1 cellular context compared by ENCODE assay signal in the genomic region with DNA sequence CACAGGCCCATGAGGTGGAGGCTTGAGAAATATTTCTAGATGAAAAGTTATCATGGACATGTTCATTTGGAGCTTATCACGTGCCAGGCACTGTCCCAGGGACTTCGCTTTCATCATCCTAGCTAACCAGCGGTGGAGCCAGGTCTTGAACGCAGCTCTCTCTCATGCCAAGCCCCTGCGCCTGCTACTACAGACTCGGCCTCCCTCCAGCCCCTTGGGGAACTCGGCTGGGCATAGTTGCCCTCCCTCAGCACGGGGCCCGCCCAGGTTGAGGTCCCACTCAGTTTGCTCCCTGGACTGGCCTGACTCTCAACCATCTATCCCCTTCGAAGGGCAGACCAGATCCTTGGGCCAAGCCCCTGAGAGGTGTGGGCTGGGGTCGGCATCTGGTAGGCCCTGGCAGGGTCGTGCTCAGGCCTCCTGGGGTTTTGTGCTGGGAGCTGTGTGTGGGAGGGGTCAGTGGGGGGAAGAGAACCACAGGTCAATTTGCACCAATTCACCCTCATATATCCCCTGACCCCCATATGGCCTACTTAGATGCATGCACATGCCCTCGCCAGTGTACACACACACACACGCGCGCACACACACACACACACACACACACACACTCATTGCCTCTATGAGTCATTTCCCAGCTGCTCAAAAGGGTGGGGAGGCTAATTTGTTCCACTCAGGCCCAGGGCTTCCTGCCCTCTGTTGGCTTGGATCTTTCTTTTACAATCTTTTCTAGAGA.
TF ChIP-seq lines count a peak whose summit lies in the region.

No MANE protein-coding gene starts in this region.

TF ChIP-seq in K562, 482 proteins besides CTCF, POLR2A, EP300 and RAD21 (continued from another document and continues in another):
- TF ChIP-seq, protein P1, sequence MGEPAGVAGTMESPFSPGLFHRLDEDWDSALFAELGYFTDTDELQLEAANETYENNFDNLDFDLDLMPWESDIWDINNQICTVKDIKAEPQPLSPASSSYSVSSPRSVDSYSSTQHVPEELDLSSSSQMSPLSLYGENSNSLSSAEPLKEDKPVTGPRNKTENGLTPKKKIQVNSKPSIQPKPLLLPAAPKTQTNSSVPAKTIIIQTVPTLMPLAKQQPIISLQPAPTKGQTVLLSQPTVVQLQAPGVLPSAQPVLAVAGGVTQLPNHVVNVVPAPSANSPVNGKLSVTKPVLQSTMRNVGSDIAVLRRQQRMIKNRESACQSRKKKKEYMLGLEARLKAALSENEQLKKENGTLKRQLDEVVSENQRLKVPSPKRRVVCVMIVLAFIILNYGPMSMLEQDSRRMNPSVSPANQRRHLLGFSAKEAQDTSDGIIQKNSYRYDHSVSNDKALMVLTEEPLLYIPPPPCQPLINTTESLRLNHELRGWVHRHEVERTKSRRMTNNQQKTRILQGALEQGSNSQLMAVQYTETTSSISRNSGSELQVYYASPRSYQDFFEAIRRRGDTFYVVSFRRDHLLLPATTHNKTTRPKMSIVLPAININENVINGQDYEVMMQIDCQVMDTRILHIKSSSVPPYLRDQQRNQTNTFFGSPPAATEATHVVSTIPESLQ (CRISPR knock-in tag; IDR thresholded peaks at IDR 0.05): no peak
- no peak for TF ChIP-seq PHB2 (IDR thresholded peaks at IDR 0.05; ENCODE audit: low read depth)
- no peak for TF ChIP-seq ZNF165 (CRISPR knock-in tag; IDR thresholded peaks at IDR 0.05; ENCODE audit: borderline replicate concordance)
- TF ChIP-seq ZNF347 (CRISPR knock-in tag; IDR thresholded peaks at IDR 0.05; ENCODE audit: low read depth): no peak
- TF ChIP-seq BCOR (IDR thresholded peaks at IDR 0.05): no peak
- TF ChIP-seq RFX7 (CRISPR knock-in tag; IDR thresholded peaks at IDR 0.05): no peak
- TF ChIP-seq KDM1A (IDR thresholded peaks at IDR 0.05): peak in 1 of 2 experiments; percentile 67; a peak in 2 of 4 replicates
- TF ChIP-seq FOXA3 (CRISPR knock-in tag; conservative IDR thresholded peaks at IDR 0.05 in 1 of 2, IDR thresholded peaks at IDR 0.05 in 1 of 2): 0 out of 4 replicates have a peak, but pooled peaks of 1 of the 2 experiments have one; percentile 20
- TF ChIP-seq ZFX (CRISPR knock-in tag; IDR thresholded peaks at IDR 0.05): peak; percentile 20; the same call in 1 of the 2 replicates
- no peak for TF ChIP-seq ZNF766 (CRISPR knock-in tag; conservative IDR thresholded peaks at IDR 0.05)
- TF ChIP-seq MYC (IDR thresholded peaks at IDR 0.05; ENCODE audit: low read depth, low read length): peak; percentile 20; the same call in 1 of the 2 replicates
- no peak for TF ChIP-seq MYC (CRISPR knock-in tag; IDR thresholded peaks at IDR 0.05; ENCODE audit: borderline replicate concordance, low read depth)
- TF ChIP-seq, protein P2, sequence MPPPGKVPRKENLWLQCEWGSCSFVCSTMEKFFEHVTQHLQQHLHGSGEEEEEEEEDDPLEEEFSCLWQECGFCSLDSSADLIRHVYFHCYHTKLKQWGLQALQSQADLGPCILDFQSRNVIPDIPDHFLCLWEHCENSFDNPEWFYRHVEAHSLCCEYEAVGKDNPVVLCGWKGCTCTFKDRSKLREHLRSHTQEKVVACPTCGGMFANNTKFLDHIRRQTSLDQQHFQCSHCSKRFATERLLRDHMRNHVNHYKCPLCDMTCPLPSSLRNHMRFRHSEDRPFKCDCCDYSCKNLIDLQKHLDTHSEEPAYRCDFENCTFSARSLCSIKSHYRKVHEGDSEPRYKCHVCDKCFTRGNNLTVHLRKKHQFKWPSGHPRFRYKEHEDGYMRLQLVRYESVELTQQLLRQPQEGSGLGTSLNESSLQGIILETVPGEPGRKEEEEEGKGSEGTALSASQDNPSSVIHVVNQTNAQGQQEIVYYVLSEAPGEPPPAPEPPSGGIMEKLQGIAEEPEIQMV (tag; conservative IDR thresholded peaks at IDR 0.05; ENCODE audit: low read depth): no peak
- peak in 1 of 2 experiments; percentile 50; a peak in 1 of 4 replicates for TF ChIP-seq HDAC1 (IDR thresholded peaks at IDR 0.05)
- no peak for TF ChIP-seq NR2C1 (IDR thresholded peaks at IDR 0.05)
- no peak for TF ChIP-seq NR2C1 (tag; IDR thresholded peaks at IDR 0.05)
- TF ChIP-seq ZFP30 (CRISPR knock-in tag; IDR thresholded peaks at IDR 0.05; ENCODE audit: borderline replicate concordance): no peak
- TF ChIP-seq POLR2AphosphoS2 (IDR thresholded peaks at IDR 0.05; ENCODE audit: low read length): no peak
- TF ChIP-seq TBL1XR1 (IDR thresholded peaks at IDR 0.05; ENCODE audit: low read length in 2 of 2): no peak
- TF ChIP-seq, protein P3, sequence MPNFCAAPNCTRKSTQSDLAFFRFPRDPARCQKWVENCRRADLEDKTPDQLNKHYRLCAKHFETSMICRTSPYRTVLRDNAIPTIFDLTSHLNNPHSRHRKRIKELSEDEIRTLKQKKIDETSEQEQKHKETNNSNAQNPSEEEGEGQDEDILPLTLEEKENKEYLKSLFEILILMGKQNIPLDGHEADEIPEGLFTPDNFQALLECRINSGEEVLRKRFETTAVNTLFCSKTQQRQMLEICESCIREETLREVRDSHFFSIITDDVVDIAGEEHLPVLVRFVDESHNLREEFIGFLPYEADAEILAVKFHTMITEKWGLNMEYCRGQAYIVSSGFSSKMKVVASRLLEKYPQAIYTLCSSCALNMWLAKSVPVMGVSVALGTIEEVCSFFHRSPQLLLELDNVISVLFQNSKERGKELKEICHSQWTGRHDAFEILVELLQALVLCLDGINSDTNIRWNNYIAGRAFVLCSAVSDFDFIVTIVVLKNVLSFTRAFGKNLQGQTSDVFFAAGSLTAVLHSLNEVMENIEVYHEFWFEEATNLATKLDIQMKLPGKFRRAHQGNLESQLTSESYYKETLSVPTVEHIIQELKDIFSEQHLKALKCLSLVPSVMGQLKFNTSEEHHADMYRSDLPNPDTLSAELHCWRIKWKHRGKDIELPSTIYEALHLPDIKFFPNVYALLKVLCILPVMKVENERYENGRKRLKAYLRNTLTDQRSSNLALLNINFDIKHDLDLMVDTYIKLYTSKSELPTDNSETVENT (CRISPR knock-in tag; IDR thresholded peaks at IDR 0.05): no peak
- TF ChIP-seq ZNF41 (CRISPR knock-in tag; conservative IDR thresholded peaks at IDR 0.05): no peak
- TF ChIP-seq CHD4 (IDR thresholded peaks at IDR 0.05; ENCODE audit: insufficient read depth, insufficient replicate concordance, low read depth, low read length, poor library complexity, severe bottlenecking): no peak
- peak; percentile 85 for TF ChIP-seq SMARCE1 (IDR thresholded peaks at IDR 0.05)
- TF ChIP-seq MTA3 (IDR thresholded peaks at IDR 0.05; ENCODE audit: borderline replicate concordance): 0 out of 2 replicates have a peak, but pooled peaks have one; percentile 23
- no peak for TF ChIP-seq CBX2 (IDR thresholded peaks at IDR 0.05; ENCODE audit: insufficient read depth, low read length, poor library complexity, severe bottlenecking)
- TF ChIP-seq MNT (conservative IDR thresholded peaks at IDR 0.05): 0 out of 4 replicates have a peak, but pooled peaks of 1 of the 2 experiments have one; percentile 53
- TF ChIP-seq CHCHD3 (CRISPR knock-in tag; IDR thresholded peaks at IDR 0.05): no peak
- TF ChIP-seq NRF1 (conservative IDR thresholded peaks at IDR 0.05 in 1 of 2, IDR thresholded peaks at IDR 0.05 in 1 of 2): peak; percentile 86 to 88
- peak; percentile 99 for TF ChIP-seq JUND (IDR thresholded peaks at IDR 0.05; ENCODE audit: borderline replicate concordance, low read depth, low read length)
- TF ChIP-seq JUND (tag; IDR thresholded peaks at IDR 0.05; ENCODE audit: borderline replicate concordance, low read depth, low read length): peak; percentile 99
- TF ChIP-seq, protein P4, sequence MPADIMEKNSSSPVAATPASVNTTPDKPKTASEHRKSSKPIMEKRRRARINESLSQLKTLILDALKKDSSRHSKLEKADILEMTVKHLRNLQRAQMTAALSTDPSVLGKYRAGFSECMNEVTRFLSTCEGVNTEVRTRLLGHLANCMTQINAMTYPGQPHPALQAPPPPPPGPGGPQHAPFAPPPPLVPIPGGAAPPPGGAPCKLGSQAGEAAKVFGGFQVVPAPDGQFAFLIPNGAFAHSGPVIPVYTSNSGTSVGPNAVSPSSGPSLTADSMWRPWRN (IDR thresholded peaks at IDR 0.05; ENCODE audit: low read depth): no peak
- TF ChIP-seq DEAF1 (CRISPR knock-in tag; IDR thresholded peaks at IDR 0.05): no peak
- no peak for TF ChIP-seq NFIX (CRISPR knock-in tag; IDR thresholded peaks at IDR 0.05; ENCODE audit: low read depth)
- no peak for TF ChIP-seq RBM25 (IDR thresholded peaks at IDR 0.05; ENCODE audit: low read depth, low read length, severe bottlenecking)
- 0 out of 2 replicates have a peak, but pooled peaks have one; percentile 43 for TF ChIP-seq THRB (CRISPR knock-in tag; conservative IDR thresholded peaks at IDR 0.05)
- TF ChIP-seq ARID1B (IDR thresholded peaks at IDR 0.05): peak; percentile 85
- TF ChIP-seq SIN3B (IDR thresholded peaks at IDR 0.05; ENCODE audit: low read depth): no peak
- TF ChIP-seq ZNF232 (CRISPR knock-in tag; IDR thresholded peaks at IDR 0.05): no peak
- TF ChIP-seq ZNF354B (CRISPR knock-in tag; IDR thresholded peaks at IDR 0.05): no peak
- peak; percentile 53; the same call in 1 of the 2 replicates for TF ChIP-seq SMARCC2 (IDR thresholded peaks at IDR 0.05; ENCODE audit: low read depth)
- no peak for TF ChIP-seq POLR3A (IDR thresholded peaks at IDR 0.05; ENCODE audit: borderline replicate concordance, extremely low read depth, insufficient read depth, insufficient read length)
- TF ChIP-seq, protein P5, sequence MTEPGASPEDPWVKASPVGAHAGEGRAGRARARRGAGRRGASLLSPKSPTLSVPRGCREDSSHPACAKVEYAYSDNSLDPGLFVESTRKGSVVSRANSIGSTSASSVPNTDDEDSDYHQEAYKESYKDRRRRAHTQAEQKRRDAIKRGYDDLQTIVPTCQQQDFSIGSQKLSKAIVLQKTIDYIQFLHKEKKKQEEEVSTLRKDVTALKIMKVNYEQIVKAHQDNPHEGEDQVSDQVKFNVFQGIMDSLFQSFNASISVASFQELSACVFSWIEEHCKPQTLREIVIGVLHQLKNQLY (CRISPR knock-in tag; conservative IDR thresholded peaks at IDR 0.05): no peak
- TF ChIP-seq ESRRB (CRISPR knock-in tag; IDR thresholded peaks at IDR 0.05; ENCODE audit: borderline replicate concordance): no peak
- no peak for TF ChIP-seq HMG20A (CRISPR knock-in tag; conservative IDR thresholded peaks at IDR 0.05)
- no peak for TF ChIP-seq POU5F1 (IDR thresholded peaks at IDR 0.05; ENCODE audit: borderline replicate concordance, low read depth, low read length, partially characterized antibody)
- 0 out of 2 replicates have a peak, but pooled peaks have one; percentile 9 for TF ChIP-seq CBFA2T2 (conservative IDR thresholded peaks at IDR 0.05)
- no peak for TF ChIP-seq GATA2 (CRISPR knock-in tag; IDR thresholded peaks at IDR 0.05)
